In genomic region chr12:78562358-78563205, GRCh38 we compare ENCODE assay signal across 9 cellular contexts.
DNase-seq lines count a peak whose midpoint lies in the region; ATAC-seq and TF ChIP-seq lines count a peak whose summit lies in the region.
"Had no signal": no experiment of that assay in that cellular context is flagged by ENCODE, and none has a peak within 500 bp of the region (broad histone marks: within the 10 kb centered on the region; RNA-seq: fewer than 3 reads in every experiment).

No MANE protein-coding gene starts in this region.

- 85% methylated on average over 2 of the region's 2 CpGs for WGBS in SK-N-SH (ENCODE audit: low lambda C conversion rate)

- H3K9me2 ChIP-seq in SK-N-SH, result no peaks in the 10 kb centered on the region

- no peaks in the 10 kb centered on the region for H3K79me2 ChIP-seq in SK-N-SH (ENCODE audit: insufficient read depth)

- TF ChIP-seq EP300 in SK-N-SH (IDR thresholded peaks at IDR 0.05; ENCODE audit: borderline replicate concordance in 1 of 2, low read depth in 1 of 2, low read length in 1 of 2), result no peak

- H3K4me2 ChIP-seq in SK-N-SH, result no peak overlapping the region

- no peaks in the 10 kb centered on the region for H3K9me3 ChIP-seq in SK-N-SH

- H2AFZ ChIP-seq in SK-N-SH (ENCODE audit: low read depth), result no peak overlapping the region

- CTCF ChIA-PET in SK-N-SH (lab: Yijun Ruan, JAX), result interaction anchor here (1.0 to 2.6 kb wide), 8 partner anchors 9 to 612 kb away, joined by 3 to 8 read pairs (median 4); no protein-coding TSS in a partner anchor

- peak; percentile 69 for TF ChIP-seq RAD21 in SK-N-SH (IDR thresholded peaks at IDR 0.05; ENCODE audit: low read length)

- H3K36me3 ChIP-seq in SK-N-SH (replicated peaks in 1 of 2; ENCODE audit: control insufficient read depth in 1 of 2, insufficient read depth in 2 of 2, low read length in 1 of 2), result no peaks in the 10 kb centered on the region

- no peaks in the 10 kb centered on the region for H3K27me3 ChIP-seq in SK-N-SH (ENCODE audit: insufficient read depth)

- peak; percentile 43 for TF ChIP-seq CTCF in LNCaP clone FGC (IDR thresholded peaks at IDR 0.05; ENCODE audit: control insufficient read depth, extremely low read depth, insufficient read depth)
- TF ChIP-seq CTCF in SK-N-SH (IDR thresholded peaks at IDR 0.05), result peak; percentile 59

- no peak overlapping the region for H3K27ac ChIP-seq in SK-N-SH (ENCODE audit: low read depth in 2 of 2, low read length in 1 of 2)

- no peaks in the 10 kb centered on the region for H3F3A ChIP-seq in SK-N-SH (replicated peaks; ENCODE audit: insufficient read depth)

- ATAC-seq in HG02678 (IDR thresholded peaks at IDR 0.05; ENCODE audit: unreplicated experiment) (no peak), GM21825 (IDR thresholded peaks at IDR 0.05; ENCODE audit: unreplicated experiment) (no peak)

- peak; percentile 83 for DNase-seq in G401 (ENCODE audit: low spot score)
- no peak for DNase-seq in LNCaP clone FGC (ENCODE audit: low read depth)
- no peak for DNase-seq in SK-N-SH
- DNase-seq in left kidney (ENCODE audit: low read depth, low spot score), result peak; percentile 19
- no peak for DNase-seq in DMS79 treated with DMSO at 0.1 percent for 48 hours (lab: John Stamatoyannopoulos, UW)
- DNase-seq in activated effector memory CD4-positive, alpha-beta T cell treated with Interleukin-2 at 50 U/mL for 16 hours, result no peak
- DNase-seq: activated CD4-positive, alpha-beta T cell treated with anti-CD3 and anti-CD28 coated beads for 48 hours had no signal

- in situ Hi-C loops in G401 (cut with HindIII; ENCODE audit: low sequenced_read_pairs), result no loop called here

- no peaks in the 10 kb centered on the region for H3K4me1 ChIP-seq in SK-N-SH (ENCODE audit: control insufficient read depth in 1 of 2, insufficient read depth in 2 of 2, low read depth in 1 of 2, low read length in 1 of 2)

- H3K4me3 ChIP-seq in LNCaP clone FGC (ENCODE audit: low read depth, low read length) (no peak overlapping the region), SK-N-SH (ENCODE audit: low read depth in 2 of 2, low read length in 1 of 2) (no peak overlapping the region)

- POLR2A ChIA-PET in SK-N-SH (lab: Yijun Ruan, JAX), result no interaction called here

- H4K20me1 ChIP-seq in SK-N-SH (ENCODE audit: insufficient read depth), result no peaks in the 10 kb centered on the region

- H3K9ac ChIP-seq in SK-N-SH, result no peak overlapping the region

TF ChIP-seq in SK-N-SH, 30 proteins besides CTCF, POLR2A, EP300 and RAD21:
- no peak for TF ChIP-seq MXI1 (IDR thresholded peaks at IDR 0.05; ENCODE audit: low read depth, low read length)
- TF ChIP-seq SMC3 (IDR thresholded peaks at IDR 0.05; ENCODE audit: low read depth, low read length), result peak; percentile 51

Comparison
In these comparisons a context has a peak if more than half of its experiments do, and no peak if none do; other contexts are left out.
1. DNase-seq: peak in G401 (single experiment) and left kidney (single experiment); none in LNCaP clone FGC (single experiment), SK-N-SH (single experiment), DMS79 treated with DMSO at 0.1 percent for 48 hours (single experiment) and activated effector memory CD4-positive, alpha-beta T cell treated with Interleukin-2 at 50 U/mL for 16 hours (single experiment).